Comparison of ENCODE assay signal across 29 cellular contexts in genomic region chr7:43198599-43199090, GRCh38.
A peak's percentile ranks its signal among the peaks of the same experiment; 100 is the strongest.
DNase-seq lines count a peak whose midpoint lies in the region; ATAC-seq, FAIRE-seq and TF ChIP-seq lines count a peak whose summit lies in the region.
"Had no signal": no experiment of that assay in that cellular context is flagged by ENCODE, and none has a peak within 500 bp of the region (broad histone marks: within the 10 kb centered on the region; RNA-seq: fewer than 3 reads in every experiment).

No MANE protein-coding gene starts in this region.

- 73 to 75% methylated on average over 7 of the region's 7 CpGs for WGBS in GM23248 (ENCODE audit: low coverage in 1 of 2, low lambda C conversion rate in 2 of 2, missing lambda C conversion rate in 2 of 2), 2 experiments
- no CpG with 5 or more reads among the region's 7 CpGs for WGBS in mesendoderm (ENCODE audit: extremely low coverage, insufficient coverage, low lambda C conversion rate)
- WGBS in HepG2 (ENCODE audit: low lambda C conversion rate) = 28% methylated on average over 7 of the region's 7 CpGs

- peaks cover 6% of the 10 kb centered on the region for H3K4me1 Mint-ChIP-seq in astrocyte (ENCODE audit: low read depth, unreplicated experiment)
- H3K4me1 Mint-ChIP-seq: activated CD4-positive, alpha-beta T cell treated with anti-CD3 and anti-CD28 coated beads, Interleukin-2, amount 10 ng/mL, durations not matched to agents 7 days and 5 days; CD14-positive monocyte had no signal

- no peak for TF ChIP-seq CTCF in A673 (conservative IDR thresholded peaks at IDR 0.05; ENCODE audit: low read depth, low read length)
- no peak for TF ChIP-seq CTCF in astrocyte (IDR thresholded peaks at IDR 0.05; ENCODE audit: insufficient read depth, low read depth, low read length)
- TF ChIP-seq CTCF in HepG2 (CRISPR knock-in tag; IDR thresholded peaks at IDR 0.05) = no peak

- no peak overlapping the region for H3K4ac ChIP-seq in mesendoderm (ENCODE audit: low read depth, low read length)

- no peaks in the 10 kb centered on the region for H3K9me2 ChIP-seq in GM23248 (ENCODE audit: insufficient read depth)

- H3K79me2 ChIP-seq in GM23248 (ENCODE audit: insufficient read depth) = no peaks in the 10 kb centered on the region
- H3K79me2 ChIP-seq in astrocyte (ENCODE audit: insufficient read depth, low read length) = no peaks in the 10 kb centered on the region
- no peaks in the 10 kb centered on the region for H3K79me2 ChIP-seq in mesendoderm (ENCODE audit: control insufficient read depth, insufficient read depth, low read length)
- H3K79me2 ChIP-seq in HepG2 (ENCODE audit: insufficient read depth, low read length) = no peaks in the 10 kb centered on the region
- H3K79me2 ChIP-seq: hepatocyte had no signal

- POLR2A ChIA-PET in A673 (lab: Charles Lee; ENCODE audit: low non-redundant PET) (no interaction called here), HepG2 (lab: Yijun Ruan, JAX) (no interaction called here)

- H3K27me3 ChIP-seq in A673 (replicated peaks; ENCODE audit: insufficient read depth, low read depth, low read length, poor library complexity) (no peaks in the 10 kb centered on the region), GM23248 (replicated peaks; ENCODE audit: insufficient read depth) (no peaks in the 10 kb centered on the region), astrocyte (ENCODE audit: insufficient read depth, low read length) (no peaks in the 10 kb centered on the region), mesendoderm (ENCODE audit: insufficient read depth, low read length, poor library complexity) (no peaks in the 10 kb centered on the region), HepG2 (ENCODE audit: control insufficient read depth in 1 of 2, insufficient read depth in 2 of 2, low read length in 2 of 2) (peaks cover 2 to 19% of the 10 kb centered on the region in 2 experiments; a peak in 4 of 5 replicates)
- H3K27me3 ChIP-seq: adrenal gland, colonic mucosa, foreskin keratinocyte had no signal

- H4K8ac ChIP-seq in mesendoderm (ENCODE audit: low read depth, low read length) = no peak overlapping the region

- no peak overlapping the region for H2BK15ac ChIP-seq in mesendoderm (replicated peaks; ENCODE audit: low read depth)

- H2BK120ac ChIP-seq in mesendoderm (ENCODE audit: low read depth, low read length) = no peak overlapping the region

- H2AFZ ChIP-seq in GM23248 (peak overlapping the region; percentile 10; the same call in 1 of the 2 replicates), astrocyte (ENCODE audit: low read depth, low read length) (peak overlapping the region; percentile 77), HepG2 (ENCODE audit: low read length) (no peak overlapping the region)
- H2AFZ ChIP-seq: hepatocyte had no signal

- BruUV-seq in A673 (replicated peaks; lab: Mats Ljungman, UMichigan) = no TSS peak
- BruUV-seq in HepG2 (replicated peaks; lab: Mats Ljungman, UMichigan) = no TSS peak

- H4K20me1 ChIP-seq in GM23248 (ENCODE audit: insufficient read depth) (no peaks in the 10 kb centered on the region), astrocyte (ENCODE audit: insufficient read depth, low read length) (no peaks in the 10 kb centered on the region), HepG2 (ENCODE audit: insufficient read depth, low read length) (no peaks in the 10 kb centered on the region)

- H3K18ac ChIP-seq in mesendoderm (ENCODE audit: low read length) = no peak overlapping the region

- no peak for TF ChIP-seq RAD21 in HepG2 (CRISPR knock-in tag; IDR thresholded peaks at IDR 0.05)

- no peak overlapping the region for H3K4me3 Mint-ChIP-seq in astrocyte (ENCODE audit: unreplicated experiment)
- H3K4me3 Mint-ChIP-seq: activated CD4-positive, alpha-beta T cell treated with anti-CD3 and anti-CD28 coated beads, Interleukin-2, amount 10 ng/mL, durations not matched to agents 7 days and 5 days; activated T-cell treated with anti-CD3 and anti-CD28 coated beads, Interleukin-2, amount 50 U/mL, for 24 hours; CD14-positive monocyte had no signal

- peak overlapping the region; percentile 99 for H2AK5ac ChIP-seq in mesendoderm (ENCODE audit: low read length)

- H3K27ac ChIP-seq in A673 (ENCODE audit: low read depth, low read length, poor library complexity, severe bottlenecking) (no peak overlapping the region), GM23248 (no peak overlapping the region), astrocyte (ENCODE audit: low read depth, low read length) (peak overlapping the region; percentile 28), mesendoderm (ENCODE audit: low read depth, low read length) (no peak overlapping the region), HepG2 (ENCODE audit: extremely low read length, insufficient read depth, low read length) (no peak overlapping the region)
- H3K27ac ChIP-seq: adrenal gland, colonic mucosa, foreskin keratinocyte, hepatocyte, neutrophil, prostate gland, suprapubic skin had no signal

- in situ Hi-C loops in GM23248 (cut with MboI) (no loop called here), HepG2 (cut with HindIII; ENCODE audit: extremely low pct_ligation_motif_present, low pct_unique_long_range_greater_than_20kb) (no loop called here)

- H3K4me2 ChIP-seq in GM23248 (ENCODE audit: unreplicated experiment) (peak overlapping the region; percentile 68), astrocyte (ENCODE audit: low read length) (peak overlapping the region; percentile 60), mesendoderm (ENCODE audit: low read length) (no peak overlapping the region), HepG2 (ENCODE audit: low read depth, low read length) (no peak overlapping the region)
- H3K4me2 ChIP-seq: hepatocyte had no signal

- H3K9ac ChIP-seq in GM23248 = no peak overlapping the region
- H3K9ac ChIP-seq in astrocyte (ENCODE audit: low read length) = peak overlapping the region; percentile 12
- H3K9ac ChIP-seq in mesendoderm (ENCODE audit: low read length) = peak overlapping the region; percentile 17
- no peak overlapping the region for H3K9ac ChIP-seq in HepG2 (ENCODE audit: insufficient read depth, low read depth, low read length)

- no peak for TF ChIP-seq POLR2A in HepG2 (IDR thresholded peaks at IDR 0.05; ENCODE audit: insufficient read depth in 1 of 2, low read depth in 2 of 2, low read length in 2 of 2)

- TF ChIP-seq EP300 in HepG2 (IDR thresholded peaks at IDR 0.05; ENCODE audit: low read depth in 2 of 2, low read length in 2 of 2) (no peak), HepG2 (CRISPR knock-in tag; IDR thresholded peaks at IDR 0.05; ENCODE audit: borderline replicate concordance) (no peak)

- H3K36me3 ChIP-seq in A673 (ENCODE audit: insufficient read depth, low read length, poor library complexity, severe bottlenecking) = no peaks in the 10 kb centered on the region
- no peaks in the 10 kb centered on the region for H3K36me3 ChIP-seq in GM23248 (ENCODE audit: low read depth)
- H3K36me3 ChIP-seq in astrocyte (ENCODE audit: insufficient read depth, low read length) = no peaks in the 10 kb centered on the region
- H3K36me3 ChIP-seq in mesendoderm (ENCODE audit: control insufficient read depth, insufficient read depth, low read length) = no peaks in the 10 kb centered on the region
- H3K36me3 ChIP-seq in HepG2 (replicated peaks in 1 of 2; ENCODE audit: control insufficient read depth in 1 of 2, insufficient read depth in 2 of 2, low read length in 2 of 2) = no peaks in the 10 kb centered on the region
- H3K36me3 ChIP-seq: adrenal gland, colonic mucosa, neutrophil, prostate gland, suprapubic skin had no signal

- intact Hi-C loops in A673 (cut with micrococcal nuclease; ENCODE audit: unreplicated experiment) = no loop called here
- intact Hi-C loops in HepG2 (cut with micrococcal nuclease; ENCODE audit: unreplicated experiment) = no loop called here

- CTCF ChIA-PET in A673 (lab: Charles Lee) (no interaction called here), HepG2 (lab: Yijun Ruan, JAX; ENCODE audit: low intra/inter-chr PET ratio, low total read pairs) (no interaction called here)

- H3K4me1 ChIP-seq in A673 (ENCODE audit: insufficient read depth, low read length, poor library complexity, severe bottlenecking) (peaks cover 7% of the 10 kb centered on the region), GM23248 (ENCODE audit: insufficient read depth) (peaks cover 21% of the 10 kb centered on the region), astrocyte (ENCODE audit: insufficient read depth, low read length) (peaks cover 13% of the 10 kb centered on the region), mesendoderm (ENCODE audit: control insufficient read depth, low read depth, low read length) (peaks cover 14% of the 10 kb centered on the region), HepG2 (ENCODE audit: insufficient read depth, low read length) (no peaks in the 10 kb centered on the region)
- H3K4me1 ChIP-seq: adrenal gland, colonic mucosa, prostate gland, suprapubic skin had no signal

- H3K4me3 ChIP-seq in A673 (ENCODE audit: low read depth, low read length, poor library complexity, severe bottlenecking) = no peak overlapping the region
- no peak overlapping the region for H3K4me3 ChIP-seq in GM23248
- H3K4me3 ChIP-seq in astrocyte (ENCODE audit: insufficient read depth, low read depth, low read length) = peak overlapping the region; percentile 5
- no peak overlapping the region for H3K4me3 ChIP-seq in mesendoderm (ENCODE audit: low read length)
- no peak overlapping the region for H3K4me3 ChIP-seq in HepG2 (replicated peaks in 1 of 3; ENCODE audit: insufficient read depth in 1 of 3, low read depth in 2 of 3, low read length in 3 of 3)
- H3K4me3 ChIP-seq: adrenal gland, colonic mucosa, hepatocyte, prostate gland, suprapubic skin had no signal

- H3K56ac ChIP-seq in mesendoderm (ENCODE audit: low read length) = peak overlapping the region; percentile 63

- ATAC-seq in HepG2 = no peak
- ATAC-seq: left cardiac atrium, sciatic nerve had no signal

- H4K5ac ChIP-seq in mesendoderm (ENCODE audit: low read length) = no peak overlapping the region

- no peaks in the 10 kb centered on the region for H3K36me3 Mint-ChIP-seq in astrocyte (ENCODE audit: low read depth, unreplicated experiment)
- H3K36me3 Mint-ChIP-seq: CD14-positive monocyte had no signal

- H3F3A ChIP-seq in GM23248 (ENCODE audit: insufficient read depth) = peaks cover 8% of the 10 kb centered on the region; the same call in 1 of the 2 replicates

- H3K79me1 ChIP-seq in mesendoderm (ENCODE audit: low read length) = peaks cover 1% of the 10 kb centered on the region

- H3K23ac ChIP-seq in mesendoderm (ENCODE audit: low read length) = no peak overlapping the region

- H3K9me3 ChIP-seq in A673 (ENCODE audit: low read depth, low read length, poor library complexity, severe bottlenecking) (no peaks in the 10 kb centered on the region), GM23248 (ENCODE audit: low read depth) (no peaks in the 10 kb centered on the region), astrocyte (ENCODE audit: insufficient read depth, low read depth, low read length) (no peaks in the 10 kb centered on the region), HepG2 (ENCODE audit: low read length) (no peaks in the 10 kb centered on the region)
- H3K9me3 ChIP-seq: adrenal gland, colonic mucosa, neutrophil, prostate gland, suprapubic skin had no signal

- no peak overlapping the region for H3K27ac Mint-ChIP-seq in astrocyte (ENCODE audit: unreplicated experiment)
- H3K27ac Mint-ChIP-seq: activated CD4-positive, alpha-beta T cell treated with anti-CD3 and anti-CD28 coated beads, Interleukin-2, amount 10 ng/mL, durations not matched to agents 7 days and 5 days; activated T-cell treated with anti-CD3 and anti-CD28 coated beads, Interleukin-2, amount 50 U/mL, for 24 hours; CD14-positive monocyte had no signal

- FAIRE-seq in astrocyte (lab: Jason Lieb, UNC) (no peak), HepG2 (lab: Jason Lieb, UNC) (no peak)

- DNase-seq in A673 (ENCODE audit: low spot score) (peak; percentile 15), GM23248 (no peak), astrocyte (ENCODE audit: low read depth) (no peak), mesendoderm (peak; percentile 39), HepG2 (ENCODE audit: low spot score) (no peak), SW480 (ENCODE audit: low spot score) (no peak), DMS 273 treated with DMSO at 0.1 percent for 48 hours (lab: John Stamatoyannopoulos, UW) (no peak), NAMALWA (ENCODE audit: low spot score) (no peak)
- DNase-seq: activated CD4-positive, alpha-beta T cell treated with anti-CD3 and anti-CD28 coated beads, Interleukin-2, amount 10 ng/mL, durations not matched to agents 7 days and 5 days; activated gamma-delta T cell treated with Interleukin-2 at 50 U/mL for 16 hours; activated T-cell treated with anti-CD3 and anti-CD28 coated beads, Interleukin-2, amount 50 U/mL, for 24 hours; adrenal gland; colonic mucosa; effector memory CD4-positive, alpha-beta T cell; foreskin keratinocyte; GOT3; left cardiac atrium; NCI-H1694 treated with DMSO at 0.1 percent for 48 hours; NCI-H446; Right ventricle myocardium superior; stimulated activated CD4-positive, alpha-beta T cell treated with anti-CD3 and anti-CD28 coated beads, Interleukin-15, amount 100 ng/mL, for 24 hours; stimulated activated naive CD4-positive, alpha-beta T cell; T1000 had no signal

- no peaks in the 10 kb centered on the region for H3K9me3 Mint-ChIP-seq in astrocyte (ENCODE audit: unreplicated experiment)
- H3K9me3 Mint-ChIP-seq: activated CD4-positive, alpha-beta T cell treated with anti-CD3 and anti-CD28 coated beads, Interleukin-2, amount 10 ng/mL, durations not matched to agents 7 days and 5 days; activated T-cell treated with anti-CD3 and anti-CD28 coated beads, Interleukin-2, amount 50 U/mL, for 24 hours had no signal

- H2BK5ac ChIP-seq in mesendoderm (ENCODE audit: low read length) = peak overlapping the region; percentile 83

- H3K27me3 Mint-ChIP-seq in astrocyte (ENCODE audit: low read depth, unreplicated experiment) = no peaks in the 10 kb centered on the region

Comparison
In these comparisons a context has a peak if more than half of its experiments do, and no peak if none do; other contexts are left out.
1. DNase-seq: peak in A673 (single experiment) and mesendoderm (single experiment); none in GM23248 (single experiment), astrocyte (single experiment), HepG2 (single experiment), SW480 (single experiment), DMS 273 treated with DMSO at 0.1 percent for 48 hours (single experiment) and NAMALWA (single experiment).
2. H3K4me2 ChIP-seq: peak in GM23248 (single experiment) and astrocyte (single experiment); none in mesendoderm (single experiment) and HepG2 (single experiment).
3. H3K9ac ChIP-seq: peak in astrocyte (single experiment) and mesendoderm (single experiment); none in GM23248 (single experiment) and HepG2 (single experiment).